In genomic region chr2:144548532-144549191, GRCh38 we compare ENCODE assay signal across 14 cellular contexts. TPM values are rescaled to one million over a fixed set of nuclear protein-coding genes. Genes with fewer than 3 reads are reported as not detected.
A peak's percentile ranks its signal among the peaks of the same experiment; 100 is the strongest.
DNase-seq lines count a peak whose midpoint lies in the region; ATAC-seq and TF ChIP-seq lines count a peak whose summit lies in the region.
"Had no signal": no experiment of that assay in that cellular context is flagged by ENCODE, and none has a peak within 500 bp of the region (broad histone marks: within the 10 kb centered on the region; RNA-seq: fewer than 3 reads in every experiment).

No MANE protein-coding gene starts in this region.

- H4K20me1 ChIP-seq in DOHH2 (ENCODE audit: control insufficient read depth, insufficient read depth, low read depth, low read length): no peaks in the 10 kb centered on the region

- intact Hi-C loops in activated B cell treated with CpG ODN at 0.5 μM for 24 hours (cut with micrococcal nuclease): loop anchor here (2.0 kb wide), 1 partner anchor 30 kb away; no protein-coding TSS in a partner anchor

- no peaks in the 10 kb centered on the region for H3K9me2 ChIP-seq in DOHH2 (replicated peaks; ENCODE audit: control insufficient read depth, low read length)

- peaks cover 31% of the 10 kb centered on the region for H3K4me1 ChIP-seq in DOHH2 (ENCODE audit: control insufficient read depth, low read length)
- H3K4me1 ChIP-seq: esophagus squamous epithelium, SJCRH30 had no signal

- H3K4me1 Mint-ChIP-seq in activated B cell treated with CpG ODN at 0.5 μM for 24 hours: peaks cover 22% of the 10 kb centered on the region

- H3K4me2 ChIP-seq in DOHH2 (ENCODE audit: low read length): peak overlapping the region; percentile 52

- peak overlapping the region; percentile 22 for H3K4me3 ChIP-seq in DOHH2 (ENCODE audit: low read length)
- H3K4me3 ChIP-seq: esophagus squamous epithelium, SJCRH30, upper lobe of left lung had no signal

- TF ChIP-seq CTCF in DOHH2 (IDR thresholded peaks at IDR 0.05; ENCODE audit: low read depth, low read length, poor library complexity, severe bottlenecking): no peak
- no peak for TF ChIP-seq CTCF in activated B cell treated with CpG ODN at 0.5 μM for 24 hours (IDR thresholded peaks at IDR 0.05)

- no peak overlapping the region for H3K27ac Mint-ChIP-seq in activated B cell treated with CpG ODN at 0.5 μM for 24 hours
- H3K27ac Mint-ChIP-seq: CD14-positive monocyte had no signal

- H3K27me3 Mint-ChIP-seq in activated B cell treated with CpG ODN at 0.5 μM for 24 hours: peaks cover 5% of the 10 kb centered on the region

- H3K4me3 Mint-ChIP-seq in activated B cell treated with CpG ODN at 0.5 μM for 24 hours: peak overlapping the region; percentile 28
- H3K4me3 Mint-ChIP-seq: CD14-positive monocyte had no signal

- POLR2A ChIA-PET in activated B cell treated with CpG ODN at 0.5 μM for 24 hours (lab: Charles Lee): interaction anchor here (1.0 kb wide), 1 partner anchor 33 kb away, joined by 4 read pairs; no protein-coding TSS in a partner anchor

- H3K9me3 Mint-ChIP-seq in activated B cell treated with CpG ODN at 0.5 μM for 24 hours: no peaks in the 10 kb centered on the region

- CTCF ChIA-PET in activated B cell treated with CpG ODN at 0.5 μM for 24 hours (lab: Charles Lee): no interaction called here

- H3K36me3 Mint-ChIP-seq in activated B cell treated with CpG ODN at 0.5 μM for 24 hours (ENCODE audit: low read depth): no peaks in the 10 kb centered on the region

- no peaks in the 10 kb centered on the region for H3K9me3 ChIP-seq in DOHH2 (ENCODE audit: control insufficient read depth, insufficient read depth, low read length)
- H3K9me3 ChIP-seq: esophagus squamous epithelium, SJCRH30, upper lobe of left lung had no signal

- H3F3A ChIP-seq in DOHH2 (ENCODE audit: control insufficient read depth, insufficient read depth): no peaks in the 10 kb centered on the region

- no peak for DNase-seq in activated B cell treated with CpG ODN at 0.5 μM for 24 hours
- no peak for DNase-seq in T-helper 9 cell
- DNase-seq in SKM-1 (lab: John Stamatoyannopoulos, UW; ENCODE audit: unreplicated experiment): no peak
- no peak for DNase-seq in epidermal melanocyte (ENCODE audit: insufficient read length, low spot score)
- DNase-seq in effector CD8-positive, alpha-beta T cell (lab: John Stamatoyannopoulos, UW): no peak
- DNase-seq: esophagus squamous epithelium, NCI-H187, posterior cingulate gyrus, SJCRH30, upper lobe of left lung had no signal

- H3K36me3 ChIP-seq in DOHH2 (ENCODE audit: control insufficient read depth, low read length): no peaks in the 10 kb centered on the region
- H3K36me3 ChIP-seq: esophagus squamous epithelium, SJCRH30, upper lobe of left lung had no signal

- ATAC-seq in GM21360 (IDR thresholded peaks at IDR 0.05; ENCODE audit: unreplicated experiment) (peak; percentile 62), HG03432 (IDR thresholded peaks at IDR 0.05; ENCODE audit: unreplicated experiment) (peak; percentile 85), activated B cell treated with CpG ODN at 0.5 μM for 24 hours (ENCODE audit: low read depth) (peak; percentile 96)

- peak overlapping the region; percentile 45 for H3K27ac ChIP-seq in DOHH2 (ENCODE audit: low read depth, low read length)
- H3K27ac ChIP-seq: esophagus squamous epithelium, SJCRH30, upper lobe of left lung had no signal

- no peaks in the 10 kb centered on the region for H3K27me3 ChIP-seq in DOHH2 (ENCODE audit: control insufficient read depth, low read length)
- H3K27me3 ChIP-seq: esophagus squamous epithelium, SJCRH30, upper lobe of left lung had no signal

- H3K79me2 ChIP-seq in DOHH2 (ENCODE audit: control insufficient read depth, low read length): no peaks in the 10 kb centered on the region

RNA-seq across cellular contexts. Expression of gene ZEB2, which starts 28.7 kb away (rescaled TPM):
- total RNA-seq in activated B cell treated with CpG ODN at 0.5 μM for 24 hours: 162 and 200 TPM in 2 replicates
